1 cellular context compared by ENCODE assay signal in the genomic region with DNA sequence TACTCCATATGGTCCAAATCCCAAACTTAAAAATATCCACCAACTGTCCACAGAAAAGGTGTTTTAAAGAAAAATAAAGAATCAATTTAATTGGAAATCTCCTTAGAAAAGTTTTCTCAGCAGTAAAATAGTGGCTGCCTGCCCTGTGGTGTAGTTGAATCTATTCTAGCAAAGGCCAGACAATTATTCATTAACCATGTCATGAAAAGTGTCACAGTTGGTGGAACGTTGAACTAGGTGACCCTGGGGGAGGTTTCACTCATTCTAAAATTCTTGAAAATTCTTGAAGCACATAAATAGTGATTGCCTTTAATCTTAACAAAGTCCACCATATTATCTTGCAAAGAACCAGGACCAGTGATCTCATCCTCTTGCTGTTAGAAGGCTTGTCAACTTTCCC.
TF ChIP-seq lines count a peak whose summit lies in the region.

No MANE protein-coding gene starts in this region.

TF ChIP-seq in GM12878, 131 proteins besides CTCF, POLR2A, EP300 and RAD21 (continued from another document):
- 0 out of 2 replicates have a peak, but pooled peaks have one; percentile 24 for TF ChIP-seq NR2F1 (conservative IDR thresholded peaks at IDR 0.05)
TF ChIP-seq in GM12878: peak in this region for 1.
